Comparison of ENCODE assay signal across 29 cellular contexts in genomic region chr7:41974835-41975234, GRCh38.
A peak's percentile ranks its signal among the peaks of the same experiment; 100 is the strongest.
DNase-seq lines count a peak whose midpoint lies in the region; ATAC-seq and TF ChIP-seq lines count a peak whose summit lies in the region.
"Had no signal": no experiment of that assay in that cellular context is flagged by ENCODE, and none has a peak within 500 bp of the region (broad histone marks: within the 10 kb centered on the region; RNA-seq: fewer than 3 reads in every experiment).

No MANE protein-coding gene starts in this region.

- TF ChIP-seq CTCF in GM23338 (conservative IDR thresholded peaks at IDR 0.05; ENCODE audit: low read depth in 2 of 2) = no peak
- TF ChIP-seq CTCF in choroid plexus epithelial cell (conservative IDR thresholded peaks at IDR 0.05; ENCODE audit: low read depth, low read length) = peak; percentile 7
- peak; percentile 25 for TF ChIP-seq CTCF in glutamatergic neuron (IDR thresholded peaks at IDR 0.05; ENCODE audit: partially characterized antibody, unreplicated experiment)
- peak; percentile 36 for TF ChIP-seq CTCF in type B pancreatic cell (conservative IDR thresholded peaks at IDR 0.05)

- DNase-seq in GM23338 (ENCODE audit: low spot score) = peak; percentile 15
- no peak for DNase-seq in choroid plexus epithelial cell (ENCODE audit: low read depth)
- no peak for DNase-seq in glutamatergic neuron
- DNase-seq in type B pancreatic cell (ENCODE audit: extremely low spot score, unreplicated experiment) = no peak
- DNase-seq in NCI-H2029 treated with DMSO at 0.1 percent for 48 hours (lab: John Stamatoyannopoulos, UW) = no peak
- no peak for DNase-seq in DMS 273 treated with DMSO at 0.1 percent for 48 hours (lab: John Stamatoyannopoulos, UW)
- no peak for DNase-seq in cerebellar nuclear complex (lab: John Stamatoyannopoulos, UW)
- DNase-seq: AML-193; CD4-positive, alpha-beta T cell; DMS79; EL; GDM1; H9; IMR-90; KG1; MM.1S; NCI-H1092; NCI-H1417 treated with DMSO at 0.1 percent for 48 hours; NCI-H1694 treated with DMSO at 0.1 percent for 48 hours; NCI-H2081 treated with DMSO at 0.1 percent for 48 hours; NCI-H2171; NCI-H226; NCI-H510A; NCI-H69; SHP77 treated with DMSO at 0.1 percent for 48 hours had no signal

- H3K4me3 Mint-ChIP-seq in GM23338 = no peak overlapping the region
- H3K4me3 Mint-ChIP-seq in glutamatergic neuron (ENCODE audit: unreplicated experiment) = no peak overlapping the region
- H3K4me3 Mint-ChIP-seq in type B pancreatic cell = no peak overlapping the region
- H3K4me3 Mint-ChIP-seq: CD4-positive, alpha-beta T cell; H9 had no signal

- H3K9me2 ChIP-seq in GM23338 (ENCODE audit: insufficient read depth) = no peaks in the 10 kb centered on the region

- ATAC-seq in GM23338 = no peak
- ATAC-seq: GM12878 had no signal

- H3K27ac ChIP-seq in GM23338 (ENCODE audit: low read depth) = no peak overlapping the region
- H3K27ac ChIP-seq: BLaER1 treated with 17β-estradiol and CSF1 and Interleukin-3, amounts not matched to agents 10 nM and 100 nM; GM23248; RWPE1 had no signal

- no peaks in the 10 kb centered on the region for H3K79me2 ChIP-seq in GM23338 (replicated peaks; ENCODE audit: insufficient read depth)

- H3K4me2 ChIP-seq in GM23338 = no peak overlapping the region
- H3K4me2 ChIP-seq: BLaER1 treated with 17β-estradiol and CSF1 and Interleukin-3, amounts not matched to agents 10 nM and 100 nM had no signal

- H3K36me3 Mint-ChIP-seq in GM23338 (ENCODE audit: low read depth) (no peaks in the 10 kb centered on the region), glutamatergic neuron (ENCODE audit: unreplicated experiment) (no peaks in the 10 kb centered on the region), type B pancreatic cell (peaks cover 31% of the 10 kb centered on the region)

- H3K27me3 ChIP-seq in GM23338 (ENCODE audit: insufficient read depth) = no peaks in the 10 kb centered on the region
- H3K27me3 ChIP-seq: BLaER1 treated with 17β-estradiol and CSF1 and Interleukin-3, amounts not matched to agents 10 nM and 100 nM had no signal

- H3K4me1 Mint-ChIP-seq in GM23338 (peaks cover 6% of the 10 kb centered on the region; the same call in 2 of the 3 replicates), glutamatergic neuron (ENCODE audit: low read depth, unreplicated experiment) (no peaks in the 10 kb centered on the region), type B pancreatic cell (ENCODE audit: unreplicated experiment) (peaks cover 10% of the 10 kb centered on the region)

- H3K27ac Mint-ChIP-seq in GM23338 (no peak overlapping the region), glutamatergic neuron (ENCODE audit: unreplicated experiment) (no peak overlapping the region), type B pancreatic cell (no peak overlapping the region)
- H3K27ac Mint-ChIP-seq: CD4-positive, alpha-beta T cell; H9 had no signal

- no peaks in the 10 kb centered on the region for H4K20me1 ChIP-seq in GM23338 (replicated peaks; ENCODE audit: insufficient read depth)
- H4K20me1 ChIP-seq: BLaER1 treated with 17β-estradiol and CSF1 and Interleukin-3, amounts not matched to agents 10 nM and 100 nM had no signal

- no peaks in the 10 kb centered on the region for H3K27me3 Mint-ChIP-seq in GM23338 (ENCODE audit: insufficient read depth, low read depth, poor library complexity)
- H3K27me3 Mint-ChIP-seq in glutamatergic neuron (ENCODE audit: unreplicated experiment) = no peaks in the 10 kb centered on the region
- no peaks in the 10 kb centered on the region for H3K27me3 Mint-ChIP-seq in type B pancreatic cell
- H3K27me3 Mint-ChIP-seq: CD4-positive, alpha-beta T cell had no signal

- H3K9me3 Mint-ChIP-seq in GM23338 (no peaks in the 10 kb centered on the region; the same call in 2 of the 3 replicates), glutamatergic neuron (ENCODE audit: unreplicated experiment) (no peaks in the 10 kb centered on the region), type B pancreatic cell (no peaks in the 10 kb centered on the region)
- H3K9me3 Mint-ChIP-seq: CD4-positive, alpha-beta T cell; H9 had no signal

- no peaks in the 10 kb centered on the region for H3F3A ChIP-seq in GM23338 (replicated peaks; ENCODE audit: low read depth)

- no peak overlapping the region for H2AFZ ChIP-seq in GM23338
- H2AFZ ChIP-seq: GM23248 had no signal

- peaks cover 9% of the 10 kb centered on the region; the same call in 1 of the 2 replicates for H3K36me3 ChIP-seq in GM23338 (ENCODE audit: insufficient read depth)

- H3K4me1 ChIP-seq in GM23338 (ENCODE audit: insufficient read depth) = no peaks in the 10 kb centered on the region

- H3K4me3 ChIP-seq in GM23338 (no peak overlapping the region), choroid plexus epithelial cell (ENCODE audit: low read depth, low read length) (no peak overlapping the region)
- H3K4me3 ChIP-seq: BLaER1 treated with 17β-estradiol and CSF1 and Interleukin-3, amounts not matched to agents 10 nM and 100 nM; GM12878; GM23248 had no signal

TF ChIP-seq in GM23338, 12 proteins besides CTCF, POLR2A, EP300 and RAD21 (continues in another document):
- TF ChIP-seq EZH2phosphoT487 (IDR thresholded peaks at IDR 0.05; ENCODE audit: unreplicated experiment) (no peak), NANOG (IDR thresholded peaks at IDR 0.05; ENCODE audit: borderline replicate concordance) (no peak), POLR2AphosphoS5 (IDR thresholded peaks at IDR 0.05; ENCODE audit: low read depth) (no peak), ZNF331 (CRISPR knock-in tag; IDR thresholded peaks at IDR 0.05; ENCODE audit: low read depth) (no peak), CREB1 (CRISPR knock-in tag; IDR thresholded peaks at IDR 0.05; ENCODE audit: low read depth) (no peak), REST (IDR thresholded peaks at IDR 0.05; ENCODE audit: unreplicated experiment) (no peak)

Comparison
In these comparisons a context has a peak if more than half of its experiments do, and no peak if none do; other contexts are left out.
1. CTCF ChIP-seq: peak in choroid plexus epithelial cell (single experiment), glutamatergic neuron (single experiment) and type B pancreatic cell (single experiment); none in GM23338 (0 of 2).